Comparison of ENCODE assay signal across 9 cellular contexts in genomic region chr20:33684533-33685327, GRCh38. TPM values are rescaled to one million over a fixed set of nuclear protein-coding genes. Genes with fewer than 3 reads are reported as not detected.
DNase-seq lines count a peak whose midpoint lies in the region.
"Had no signal": no experiment of that assay in that cellular context is flagged by ENCODE, and none has a peak within 500 bp of the region (broad histone marks: within the 10 kb centered on the region; RNA-seq: fewer than 3 reads in every experiment).

No MANE protein-coding gene starts in this region.

- DNase-seq in NCI-H1436 (lab: John Stamatoyannopoulos, UW) = peak; percentile 73
- no peak for DNase-seq in NCI-H1436 treated with DMSO at 0.1 percent for 48 hours (lab: John Stamatoyannopoulos, UW)
- DNase-seq in NCI-H345 (lab: John Stamatoyannopoulos, UW) = peak; percentile 83
- peak; percentile 76 for DNase-seq in dermis blood vessel endothelial cell
- no peak for DNase-seq in trophoblast cell
- DNase-seq in stimulated activated CD4-positive, alpha-beta T cell treated with anti-CD3 and anti-CD28 coated beads, Interleukin-4, amount 100 ng/mL, for 1 hour = no peak
- no peak for DNase-seq in G401 (ENCODE audit: low spot score)
- no peak for DNase-seq in OCI-M2 (lab: John Stamatoyannopoulos, UW; ENCODE audit: unreplicated experiment)
- DNase-seq: left ventricle myocardium superior had no signal

- peak overlapping the region; percentile 85 for H3K4me2 ChIP-seq in trophoblast cell (ENCODE audit: low read length)

- no peak overlapping the region for H2AFZ ChIP-seq in trophoblast cell (ENCODE audit: insufficient read depth, low read length, poor library complexity)

- in situ Hi-C loops in G401 (cut with HindIII; ENCODE audit: low sequenced_read_pairs) = no loop called here

- H3K4me3 ChIP-seq in trophoblast cell (ENCODE audit: low read depth, low read length) = peak overlapping the region; percentile 13

- no peak overlapping the region for H3K18ac ChIP-seq in trophoblast cell (ENCODE audit: low read length)

- H3K36me3 ChIP-seq in trophoblast cell (ENCODE audit: control insufficient read depth in 1 of 2, insufficient read depth in 2 of 2, low read length in 2 of 2) = peaks cover 3 to 7% of the 10 kb centered on the region in 2 experiments

- no peak overlapping the region for H2BK120ac ChIP-seq in trophoblast cell (ENCODE audit: insufficient read depth, low read length, poor library complexity)

- H4K91ac ChIP-seq in trophoblast cell (ENCODE audit: low read depth, low read length) = no peak overlapping the region

- H3K23ac ChIP-seq in trophoblast cell (ENCODE audit: low read length) = no peak overlapping the region

- H3K27me3 ChIP-seq in trophoblast cell (ENCODE audit: insufficient read depth, low read length) = no peaks in the 10 kb centered on the region

- H3K4me1 ChIP-seq in trophoblast cell (ENCODE audit: control insufficient read depth in 1 of 2, insufficient read depth in 2 of 2, low read length in 2 of 2) = peaks cover 8 to 14% of the 10 kb centered on the region in 2 experiments

- H3K9me3 ChIP-seq in trophoblast cell (ENCODE audit: insufficient read depth, low read depth, low read length) = no peaks in the 10 kb centered on the region

- H3K79me2 ChIP-seq in trophoblast cell (ENCODE audit: control insufficient read depth, insufficient read depth, low read length, poor library complexity) = peaks cover 2% of the 10 kb centered on the region

- H4K12ac ChIP-seq in trophoblast cell (ENCODE audit: low read depth, low read length) = no peak overlapping the region

- no peak overlapping the region for H2BK5ac ChIP-seq in trophoblast cell (ENCODE audit: low read depth, low read length, poor library complexity)

- H3K27ac ChIP-seq in trophoblast cell (ENCODE audit: low read depth, low read length) = no peak overlapping the region

- no peaks in the 10 kb centered on the region for H3K79me1 ChIP-seq in trophoblast cell (ENCODE audit: low read length)

- no peak overlapping the region for H2BK12ac ChIP-seq in trophoblast cell (ENCODE audit: low read length)

- no peak overlapping the region for H3K14ac ChIP-seq in trophoblast cell (ENCODE audit: low read length)

- no peak overlapping the region for H4K8ac ChIP-seq in trophoblast cell (ENCODE audit: low read depth, low read length)

- H3K4ac ChIP-seq in trophoblast cell (ENCODE audit: low read depth, low read length) = no peak overlapping the region

- H3K9ac ChIP-seq in trophoblast cell (ENCODE audit: low read length) = no peak overlapping the region

- H2AK5ac ChIP-seq in trophoblast cell (ENCODE audit: low read length) = no peak overlapping the region

- no CpG with 5 or more reads among the region's 10 CpGs for WGBS in trophoblast cell (ENCODE audit: extremely low coverage, insufficient coverage, insufficient read length)

RNA-seq across cellular contexts. Expression of gene E2F1, which starts 1.5 kb away (rescaled TPM):
- total RNA-seq in dermis blood vessel endothelial cell = 11.2 and 16.1 TPM in 2 replicates
- 7.1 TPM in 2 replicates for polyA plus RNA-seq in trophoblast cell (2013)
- 44.1 and 44.2 TPM in 2 replicates for total RNA-seq in G401 (2014; rRNA removed; shearing (Covaris generic))

RNA-seq across cellular contexts. Expression of gene NECAB3, which starts 10.5 kb away (rescaled TPM):
- 10.2 and 12.4 TPM in 2 replicates for total RNA-seq in dermis blood vessel endothelial cell
- polyA plus RNA-seq in trophoblast cell (2013) = 15.3 and 17.0 TPM in 2 replicates
- 69.9 and 72.1 TPM in 2 replicates for total RNA-seq in G401 (2014; rRNA removed; shearing (Covaris generic))

RNA-seq across cellular contexts. Expression of gene ACTL10, which starts 18.0 kb away (rescaled TPM):
- total RNA-seq in dermis blood vessel endothelial cell = 1.9 and 2.2 TPM in 2 replicates
- 0.01 TPM in 1 of 2 replicates, not detected in the other for polyA plus RNA-seq in trophoblast cell (2013)
- not detected in 2 replicates for total RNA-seq in G401 (2014; rRNA removed; shearing (Covaris generic))

RNA-seq across cellular contexts. Expression of gene C20orf144, which starts 22.6 kb away (rescaled TPM):
- total RNA-seq in dermis blood vessel endothelial cell = 0.05 TPM in 1 of 2 replicates, not detected in the other
- polyA plus RNA-seq in trophoblast cell (2013) = 0.04 and 0.10 TPM in 2 replicates
- 0.20 TPM in 1 of 2 replicates, not detected in the other for total RNA-seq in G401 (2014; rRNA removed; shearing (Covaris generic))
- total RNA-seq: left ventricle myocardium superior had no signal

RNA-seq across cellular contexts. Expression of gene PXMP4, which starts 35.4 kb away (rescaled TPM):
- 4.3 and 5.0 TPM in 2 replicates for total RNA-seq in dermis blood vessel endothelial cell
- 1.9 and 2.4 TPM in 2 replicates for polyA plus RNA-seq in trophoblast cell (2013)
- 1.3 and 1.6 TPM in 2 replicates for total RNA-seq in G401 (2014; rRNA removed; shearing (Covaris generic))

Comparison
In these comparisons a context has a peak if more than half of its experiments do, and no peak if none do; other contexts are left out.
1. DNase-seq: peak in NCI-H1436 (single experiment), NCI-H345 (single experiment) and dermis blood vessel endothelial cell (single experiment); none in NCI-H1436 treated with DMSO at 0.1 percent for 48 hours (single experiment), trophoblast cell (0 of 2), stimulated activated CD4-positive, alpha-beta T cell treated with anti-CD3 and anti-CD28 coated beads, Interleukin-4, amount 100 ng/mL, for 1 hour (single experiment), G401 (single experiment) and OCI-M2 (single experiment).